In genomic region chr19:42985588-42985987, GRCh38 we compare ENCODE assay signal across 29 cellular contexts. TPM values are rescaled to one million over a fixed set of nuclear protein-coding genes. Genes with fewer than 3 reads are reported as not detected.
"Had no signal": no experiment of that assay in that cellular context is flagged by ENCODE, and none has a peak within 500 bp of the region (broad histone marks: within the 10 kb centered on the region; RNA-seq: fewer than 3 reads in every experiment).

No MANE protein-coding gene starts in this region.

- H3K9me3 ChIP-seq: gastroesophageal sphincter, heart left ventricle, ovary, psoas muscle, thyroid gland, vagina had no signal

- H2AFZ ChIP-seq: hepatocyte had no signal

- H3K4me3 ChIP-seq: dorsolateral prefrontal cortex, gastroesophageal sphincter, heart left ventricle, hepatocyte, lung, ovary, psoas muscle, skin epidermis, thyroid gland, vagina had no signal

- DNase-seq: dorsolateral prefrontal cortex; effector CD4-positive, alpha-beta T cell; foreskin keratinocyte; heart left ventricle; kidney; natural killer cell; occipital lobe; ovary; posterior cingulate gyrus; psoas muscle; right cardiac atrium; stimulated activated CD4-positive, alpha-beta T cell treated with anti-CD3 and anti-CD28 coated beads, Interleukin-15, amount 100 ng/mL, for 24 hours; stimulated activated CD4-positive, alpha-beta T cell treated with anti-CD3 and anti-CD28 coated beads, Interleukin-2, amount 100 ng/mL, for 48 hours; stimulated activated naive B cell treated with anti-CD40 and anti-IgM and Interleukin-4, amounts not matched to agents 10 μg/mL and 1 μg/mL and 100 μg/mL, for 72 hours; thyroid gland; trophoblast cell had no signal

- H3K27ac ChIP-seq: dorsolateral prefrontal cortex, foreskin keratinocyte, gastroesophageal sphincter, heart left ventricle, hepatocyte, ovary, psoas muscle, skin epidermis, thyroid gland, vagina had no signal

- H3K4me3 Mint-ChIP-seq: memory B cell; natural killer cell; stimulated activated naive B cell treated with anti-CD40 and anti-IgM and Interleukin-4, amounts not matched to agents 10 μg/mL and 1 μg/mL and 100 μg/mL, for 72 hours; stimulated activated naive CD8-positive, alpha-beta T cell treated with anti-CD3 and anti-CD28 coated beads, Interleukin-15, Interleukin-2, amounts not matched to agents 100 ng/mL and 50 ng/mL, for 24 hours had no signal

- H3K79me2 ChIP-seq: hepatocyte had no signal

- H3K27me3 ChIP-seq: dorsolateral prefrontal cortex, foreskin keratinocyte, hepatocyte, ovary, thyroid gland, vagina had no signal

- H3K4me2 ChIP-seq: hepatocyte had no signal

- H3K36me3 ChIP-seq: gastroesophageal sphincter, heart left ventricle, ovary, thyroid gland, vagina had no signal

- H3K4me1 ChIP-seq: gastroesophageal sphincter, heart left ventricle, psoas muscle, thyroid gland, vagina had no signal

- H3K4me1 Mint-ChIP-seq: memory B cell; natural killer cell; stimulated activated naive B cell treated with anti-CD40 and anti-IgM and Interleukin-4, amounts not matched to agents 10 μg/mL and 1 μg/mL and 100 μg/mL, for 72 hours had no signal

- H3K36me3 Mint-ChIP-seq: natural killer cell had no signal

- H3K27ac Mint-ChIP-seq: memory B cell; natural killer cell; stimulated activated naive B cell treated with anti-CD40 and anti-IgM and Interleukin-4, amounts not matched to agents 10 μg/mL and 1 μg/mL and 100 μg/mL, for 72 hours; stimulated activated naive CD8-positive, alpha-beta T cell treated with anti-CD3 and anti-CD28 coated beads, Interleukin-15, Interleukin-2, amounts not matched to agents 100 ng/mL and 50 ng/mL, for 24 hours had no signal

- ATAC-seq: foreskin keratinocyte; gastroesophageal sphincter; heart left ventricle; left lobe of liver; natural killer cell; psoas muscle; right cardiac atrium; stimulated activated naive B cell treated with anti-CD40 and anti-IgM and Interleukin-4, amounts not matched to agents 10 μg/mL and 1 μg/mL and 100 μg/mL, for 72 hours had no signal

RNA-seq across cellular contexts. Expression of gene PSG11, which starts 40.7 kb away (rescaled TPM):
- total RNA-seq: dorsolateral prefrontal cortex, fibroblast of lung, foreskin keratinocyte, gastroesophageal sphincter, heart left ventricle, hepatocyte, kidney, left lobe of liver, liver, lung, mononuclear cell, natural killer cell, occipital lobe, ovary, psoas muscle, renal cortical epithelial cell, right cardiac atrium, thyroid gland, ureter, vagina had no signal

RNA-seq across cellular contexts. Expression of gene PSG7, which starts 48.6 kb away (rescaled TPM):
- total RNA-seq: dorsolateral prefrontal cortex, fibroblast of lung, foreskin keratinocyte, heart left ventricle, hepatocyte, kidney, left lobe of liver, liver, lung, natural killer cell, occipital lobe, ovary, psoas muscle, renal cortical epithelial cell, right cardiac atrium, thyroid gland, ureter, vagina had no signal
